In the genomic region with DNA sequence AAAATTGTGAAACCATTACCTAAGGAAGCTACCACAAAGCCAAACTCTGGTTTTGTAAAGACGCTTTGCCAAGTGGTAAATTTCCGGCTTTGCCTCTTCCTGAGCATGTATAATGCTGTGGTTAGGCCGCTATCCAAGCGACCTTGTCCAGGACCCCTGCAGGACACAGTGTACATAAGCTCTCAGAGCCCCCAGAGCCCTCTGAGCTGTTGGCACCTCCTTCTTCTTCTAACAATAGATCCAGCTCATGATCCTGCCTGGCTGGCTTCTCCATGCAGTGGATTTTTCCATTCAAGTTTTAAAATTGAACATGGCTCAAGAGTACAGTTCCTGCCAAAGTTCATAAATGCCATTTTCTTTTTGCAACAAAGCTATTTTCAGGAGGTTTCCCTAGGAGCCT, we compare ENCODE assay signal across 10 cellular contexts.
A peak's percentile ranks its signal among the peaks of the same experiment; 100 is the strongest.
DNase-seq lines count a peak whose midpoint lies in the region; ATAC-seq, FAIRE-seq and TF ChIP-seq lines count a peak whose summit lies in the region.
"Had no signal": no experiment of that assay in that cellular context is flagged by ENCODE, and none has a peak within 500 bp of the region (broad histone marks: within the 10 kb centered on the region; RNA-seq: fewer than 3 reads in every experiment).

No MANE protein-coding gene starts in this region.

- intact Hi-C loops in kidney (cut with DNase I) = no loop called here

- no peak overlapping the region for H3K9ac ChIP-seq in kidney (ENCODE audit: low read length in 2 of 2)

- POLR2A ChIA-PET in activated CD8-positive, alpha-beta T cell treated with anti-CD3 and anti-CD28 coated beads, Interleukin-2, amount 10 ng/mL, durations not matched to agents 7 days and 5 days (lab: Charles Lee) = interaction anchor here (0.6 kb wide), 1 partner anchor 91 kb away, joined by 3 read pairs; no protein-coding TSS in a partner anchor

- in situ Hi-C loops in KBM-7 (cut with MboI; ENCODE audit: low pct_unique_long_range_greater_than_20kb, low sequenced_read_pairs) = no loop called here

- H3K27me3 Mint-ChIP-seq in activated T-cell treated with anti-CD3 and anti-CD28 coated beads, Interleukin-2, amount 50 U/mL, for 4 hours (ENCODE audit: low read depth) = no peaks in the 10 kb centered on the region
- H3K27me3 Mint-ChIP-seq in activated CD8-positive, alpha-beta T cell treated with anti-CD3 and anti-CD28 coated beads, Interleukin-2, amount 10 ng/mL, durations not matched to agents 7 days and 5 days (ENCODE audit: low read depth) = no peaks in the 10 kb centered on the region

- no peak for FAIRE-seq in kidney (lab: Jason Lieb, UNC)

- ATAC-seq in activated T-cell treated with anti-CD3 and anti-CD28 coated beads, Interleukin-2, amount 50 U/mL, for 4 hours = no peak
- ATAC-seq in activated CD8-positive, alpha-beta T cell treated with anti-CD3 and anti-CD28 coated beads, Interleukin-2, amount 10 ng/mL, durations not matched to agents 7 days and 5 days = no peak
- ATAC-seq: activated T-helper 17 cell treated with anti-CD3 and anti-CD28 coated beads, Interleukin-2, amount 50 U/mL, for 72 hours had no signal

- H3K4me1 Mint-ChIP-seq in activated T-cell treated with anti-CD3 and anti-CD28 coated beads, Interleukin-2, amount 50 U/mL, for 4 hours (ENCODE audit: low read depth) = no peaks in the 10 kb centered on the region
- no peaks in the 10 kb centered on the region for H3K4me1 Mint-ChIP-seq in activated CD8-positive, alpha-beta T cell treated with anti-CD3 and anti-CD28 coated beads, Interleukin-2, amount 10 ng/mL, durations not matched to agents 7 days and 5 days (ENCODE audit: low read depth)
- H3K4me1 Mint-ChIP-seq: activated T-helper 17 cell treated with anti-CD3 and anti-CD28 coated beads, Interleukin-2, amount 50 U/mL, for 72 hours had no signal

- H3K36me3 Mint-ChIP-seq in activated T-cell treated with anti-CD3 and anti-CD28 coated beads, Interleukin-2, amount 50 U/mL, for 4 hours (ENCODE audit: insufficient read depth) = no peaks in the 10 kb centered on the region
- no peaks in the 10 kb centered on the region for H3K36me3 Mint-ChIP-seq in activated CD8-positive, alpha-beta T cell treated with anti-CD3 and anti-CD28 coated beads, Interleukin-2, amount 10 ng/mL, durations not matched to agents 7 days and 5 days (ENCODE audit: low read depth)
- H3K36me3 Mint-ChIP-seq: mesothelial cell of epicardium had no signal

- TF ChIP-seq EP300 in suprapubic skin (IDR thresholded peaks at IDR 0.05) = no peak

- peaks cover 0 to 2% of the 10 kb centered on the region in 2 donors for H3K4me1 ChIP-seq in kidney (ENCODE audit: control insufficient read depth in 1 of 2, insufficient read depth in 1 of 2, low read depth in 1 of 2, low read length in 2 of 2)
- H3K4me1 ChIP-seq in suprapubic skin = peaks cover 26% of the 10 kb centered on the region

- peak overlapping the region in 1 of 2 donors; percentile 10 for H3K27ac ChIP-seq in kidney (ENCODE audit: low read depth in 2 of 2, low read length in 2 of 2)
- H3K27ac ChIP-seq in suprapubic skin = peak overlapping the region; percentile 86

- CTCF ChIA-PET in activated CD8-positive, alpha-beta T cell treated with anti-CD3 and anti-CD28 coated beads, Interleukin-2, amount 10 ng/mL, durations not matched to agents 7 days and 5 days (lab: Charles Lee) = interaction anchor here (1.1 kb wide), 1 partner anchor 10 kb away, joined by 4 read pairs; no protein-coding TSS in a partner anchor

- H3K4me3 ChIP-seq in kidney (ENCODE audit: low read length in 2 of 2) = no peak overlapping the region
- H3K4me3 ChIP-seq in suprapubic skin = peak overlapping the region; percentile 18

- H3K9me3 Mint-ChIP-seq in activated T-cell treated with anti-CD3 and anti-CD28 coated beads, Interleukin-2, amount 50 U/mL, for 4 hours = no peaks in the 10 kb centered on the region
- H3K9me3 Mint-ChIP-seq in activated CD8-positive, alpha-beta T cell treated with anti-CD3 and anti-CD28 coated beads, Interleukin-2, amount 10 ng/mL, durations not matched to agents 7 days and 5 days (ENCODE audit: insufficient read depth) = no peaks in the 10 kb centered on the region
- H3K9me3 Mint-ChIP-seq: activated T-helper 17 cell treated with anti-CD3 and anti-CD28 coated beads, Interleukin-2, amount 50 U/mL, for 72 hours; mesothelial cell of epicardium had no signal

- TF ChIP-seq POLR2A in suprapubic skin (IDR thresholded peaks at IDR 0.05) = no peak

- no peaks in the 10 kb centered on the region for H3K9me3 ChIP-seq in kidney (ENCODE audit: control insufficient read depth in 1 of 2, low read length in 2 of 2)
- H3K9me3 ChIP-seq in suprapubic skin = no peaks in the 10 kb centered on the region

- 30% methylated on average over 4 of the region's 4 CpGs for WGBS in suprapubic skin

- H3K27ac Mint-ChIP-seq in activated CD8-positive, alpha-beta T cell treated with anti-CD3 and anti-CD28 coated beads, Interleukin-2, amount 10 ng/mL, durations not matched to agents 7 days and 5 days = no peak overlapping the region
- H3K27ac Mint-ChIP-seq: activated T-helper 17 cell treated with anti-CD3 and anti-CD28 coated beads, Interleukin-2, amount 50 U/mL, for 72 hours had no signal

- no peak overlapping the region for H3K4me3 Mint-ChIP-seq in activated T-cell treated with anti-CD3 and anti-CD28 coated beads, Interleukin-2, amount 50 U/mL, for 4 hours
- H3K4me3 Mint-ChIP-seq in activated CD8-positive, alpha-beta T cell treated with anti-CD3 and anti-CD28 coated beads, Interleukin-2, amount 10 ng/mL, durations not matched to agents 7 days and 5 days = no peak overlapping the region
- H3K4me3 Mint-ChIP-seq: activated T-helper 17 cell treated with anti-CD3 and anti-CD28 coated beads, Interleukin-2, amount 50 U/mL, for 72 hours; mesothelial cell of epicardium had no signal

- DNase-seq in Kasumi-1 (lab: John Stamatoyannopoulos, UW) (peak; percentile 42 to 47), brain pericyte (ENCODE audit: low read depth, low spot score) (peak; percentile 75), kidney (peak; percentile 55), suprapubic skin (ENCODE audit: low spot score in 2 of 2) (peak in 1 of 2 donors; percentile 63), NCI-H128 (lab: John Stamatoyannopoulos, UW; ENCODE audit: unreplicated experiment) (no peak), KBM-7 (no peak)
- DNase-seq in activated T-cell treated with anti-CD3 and anti-CD28 coated beads, Interleukin-2, amount 50 U/mL, for 4 hours = no peak
- DNase-seq in activated CD8-positive, alpha-beta T cell treated with anti-CD3 and anti-CD28 coated beads, Interleukin-2, amount 10 ng/mL, durations not matched to agents 7 days and 5 days = no peak

- no peaks in the 10 kb centered on the region for H3K27me3 ChIP-seq in suprapubic skin

- no peak for TF ChIP-seq CTCF in kidney (IDR thresholded peaks at IDR 0.05; ENCODE audit: borderline replicate concordance, extremely low read depth, insufficient read depth)
- TF ChIP-seq CTCF in suprapubic skin (IDR thresholded peaks at IDR 0.05) = no peak

- H3K36me3 ChIP-seq in kidney (ENCODE audit: control insufficient read depth in 1 of 2, insufficient read depth in 2 of 2, low read length in 2 of 2) (no peaks in the 10 kb centered on the region), suprapubic skin (no peaks in the 10 kb centered on the region)

Comparison
In these comparisons a context has a peak if more than half of its experiments do, and no peak if none do; other contexts are left out.
1. DNase-seq: peak in Kasumi-1 (2 of 2), brain pericyte (single experiment) and kidney (single experiment); none in NCI-H128 (single experiment), KBM-7 (single experiment), activated T-cell treated with anti-CD3 and anti-CD28 coated beads, Interleukin-2, amount 50 U/mL, for 4 hours (single experiment) and activated CD8-positive, alpha-beta T cell treated with anti-CD3 and anti-CD28 coated beads, Interleukin-2, amount 10 ng/mL, durations not matched to agents 7 days and 5 days (single experiment).